In genomic region chr21:44368711-44369446, GRCh38 we compare ENCODE assay signal across 12 cellular contexts. TPM values are rescaled to one million over a fixed set of nuclear protein-coding genes. Genes with fewer than 3 reads are reported as not detected.
DNase-seq lines count a peak whose midpoint lies in the region; ATAC-seq, FAIRE-seq and TF ChIP-seq lines count a peak whose summit lies in the region.
"Had no signal": no experiment of that assay in that cellular context is flagged by ENCODE, and none has a peak within 500 bp of the region (broad histone marks: within the 10 kb centered on the region; RNA-seq: fewer than 3 reads in every experiment).

No MANE protein-coding gene starts in this region.

- no peak for TF ChIP-seq CTCF in pancreas (IDR thresholded peaks at IDR 0.05)

- H3K9me3 ChIP-seq in iPS-15b (ENCODE audit: control insufficient read depth, insufficient read depth, low read length) (no peaks in the 10 kb centered on the region), pancreas (no peaks in the 10 kb centered on the region)

- peak; percentile 19 for DNase-seq in NCI-H2107 treated with DMSO at 0.1 percent for 48 hours (lab: John Stamatoyannopoulos, UW; ENCODE audit: unreplicated experiment)
- no peak for DNase-seq in NCI-H2107 (lab: John Stamatoyannopoulos, UW)
- DNase-seq in NCI-H2171 treated with DMSO at 0.1 percent for 48 hours (lab: John Stamatoyannopoulos, UW): peak; percentile 64
- peak in 2 of 6 donors; percentile 47 to 66 for DNase-seq in pancreas
- no peak for DNase-seq in activated T-helper 1 cell treated with anti-CD3 and anti-CD28 coated beads, Interleukin-12 subunit alpha, Interleukin-12 subunit beta, Interleukin-2, Interleukin-4 antibody, amounts not matched to agents 30 ng/mL and 10 ng/mL and 1 ng/mL, durations not matched to agents 14 hours and 24 hours and 36 hours (ENCODE audit: low spot score)
- DNase-seq in dermis blood vessel endothelial cell: no peak
- DNase-seq: activated CD4-positive, alpha-beta T cell treated with anti-CD3 and anti-CD28 coated beads, Interleukin-2, amount 50 U/mL, for 4 hours; NCI-H774; SW 1271 had no signal

- H3K4me3 Mint-ChIP-seq in activated T-helper 1 cell treated with anti-CD3 and anti-CD28 coated beads, Interleukin-12 subunit alpha, Interleukin-12 subunit beta, Interleukin-2, Interleukin-4 antibody, amounts not matched to agents 30 ng/mL and 10 ng/mL and 1 ng/mL, durations not matched to agents 14 hours and 24 hours and 36 hours: no peak overlapping the region

- H3K27me3 ChIP-seq in iPS-15b (ENCODE audit: control insufficient read depth, insufficient read depth, low read length): peaks cover 11% of the 10 kb centered on the region
- no peaks in the 10 kb centered on the region for H3K27me3 ChIP-seq in pancreas

- peaks cover 10% of the 10 kb centered on the region for H3K4me1 Mint-ChIP-seq in activated T-helper 1 cell treated with anti-CD3 and anti-CD28 coated beads, Interleukin-12 subunit alpha, Interleukin-12 subunit beta, Interleukin-2, Interleukin-4 antibody, amounts not matched to agents 30 ng/mL and 10 ng/mL and 1 ng/mL, durations not matched to agents 14 hours and 24 hours and 36 hours (ENCODE audit: low read depth)

- FAIRE-seq in pancreas (lab: Jason Lieb, UNC): no peak

- no peaks in the 10 kb centered on the region for H3K4me1 ChIP-seq in iPS-15b (ENCODE audit: control insufficient read depth, insufficient read depth, low read length)
- H3K4me1 ChIP-seq in pancreas: peaks cover 0 to 7% (median 0%) of the 10 kb centered on the region in 3 donors

- no peaks in the 10 kb centered on the region for H3K9me3 Mint-ChIP-seq in activated T-helper 1 cell treated with anti-CD3 and anti-CD28 coated beads, Interleukin-12 subunit alpha, Interleukin-12 subunit beta, Interleukin-2, Interleukin-4 antibody, amounts not matched to agents 30 ng/mL and 10 ng/mL and 1 ng/mL, durations not matched to agents 14 hours and 24 hours and 36 hours

- H3K9ac ChIP-seq in iPS-15b (ENCODE audit: low read depth, low read length): no peak overlapping the region

- H3K36me3 ChIP-seq in iPS-15b (ENCODE audit: control insufficient read depth, insufficient read depth, low read length) (no peaks in the 10 kb centered on the region), pancreas (no peaks in the 10 kb centered on the region)

- intact Hi-C loops in pancreas (cut with DNase I): no loop called here
- intact Hi-C loops in activated T-helper 1 cell treated with anti-CD3 and anti-CD28 coated beads, Interleukin-12 subunit alpha, Interleukin-12 subunit beta, Interleukin-2, Interleukin-4 antibody, amounts not matched to agents 30 ng/mL and 10 ng/mL and 1 ng/mL, durations not matched to agents 14 hours and 24 hours and 36 hours (cut with micrococcal nuclease): no loop called here

- 27 to 29% methylated on average over 33 to 35 of the region's 35 CpGs for WGBS in pancreas, 2 donors

- H3K27ac ChIP-seq in pancreas: no peak overlapping the region

- peak in 3 of 4 donors; percentile 43 to 52 (median 48) for ATAC-seq in pancreas
- ATAC-seq in GM21360 (IDR thresholded peaks at IDR 0.05; ENCODE audit: unreplicated experiment): no peak

- H3K4me3 ChIP-seq in iPS-15b (ENCODE audit: low read depth, low read length) (peak overlapping the region; percentile 37), pancreas (no peak overlapping the region)
- H3K4me3 ChIP-seq: lung had no signal

- H3K27ac Mint-ChIP-seq in activated T-helper 1 cell treated with anti-CD3 and anti-CD28 coated beads, Interleukin-12 subunit alpha, Interleukin-12 subunit beta, Interleukin-2, Interleukin-4 antibody, amounts not matched to agents 30 ng/mL and 10 ng/mL and 1 ng/mL, durations not matched to agents 14 hours and 24 hours and 36 hours: no peak overlapping the region

- peaks cover 14% of the 10 kb centered on the region for H3K36me3 Mint-ChIP-seq in activated T-helper 1 cell treated with anti-CD3 and anti-CD28 coated beads, Interleukin-12 subunit alpha, Interleukin-12 subunit beta, Interleukin-2, Interleukin-4 antibody, amounts not matched to agents 30 ng/mL and 10 ng/mL and 1 ng/mL, durations not matched to agents 14 hours and 24 hours and 36 hours (ENCODE audit: low read depth)

- H3K27me3 Mint-ChIP-seq in activated T-helper 1 cell treated with anti-CD3 and anti-CD28 coated beads, Interleukin-12 subunit alpha, Interleukin-12 subunit beta, Interleukin-2, Interleukin-4 antibody, amounts not matched to agents 30 ng/mL and 10 ng/mL and 1 ng/mL, durations not matched to agents 14 hours and 24 hours and 36 hours (ENCODE audit: insufficient read depth): no peaks in the 10 kb centered on the region

RNA-seq across cellular contexts. Expression of gene TRPM2, which starts 15.5 kb away (rescaled TPM):
- total RNA-seq in pancreas: 1 to 10 TPM in 3 of 6 donors, under 1 TPM in 3; 0.46 to 8.7 (median 1.3) TPM
- polyA plus RNA-seq in pancreas: 1 to 10 TPM; 4.0 to 5.0 TPM
- total RNA-seq in activated T-helper 1 cell treated with anti-CD3 and anti-CD28 coated beads, Interleukin-12 subunit alpha, Interleukin-12 subunit beta, Interleukin-2, Interleukin-4 antibody, amounts not matched to agents 30 ng/mL and 10 ng/mL and 1 ng/mL, durations not matched to agents 14 hours and 24 hours and 36 hours: 11.6 and 15.2 TPM in 2 replicates
- 1.8 and 3.2 TPM in 2 replicates for total RNA-seq in dermis blood vessel endothelial cell

RNA-seq across cellular contexts. Expression of gene CFAP410, which starts 29.7 kb away (rescaled TPM):
- total RNA-seq in pancreas: 10 to 100 TPM; 10.3 to 20.1 (median 15.2) TPM
- 100 to 1,000 TPM in 1 of 2 donors, 10 to 100 TPM in 1; 83.9 to 118 TPM for polyA plus RNA-seq in pancreas
- total RNA-seq in activated T-helper 1 cell treated with anti-CD3 and anti-CD28 coated beads, Interleukin-12 subunit alpha, Interleukin-12 subunit beta, Interleukin-2, Interleukin-4 antibody, amounts not matched to agents 30 ng/mL and 10 ng/mL and 1 ng/mL, durations not matched to agents 14 hours and 24 hours and 36 hours: 13.3 and 17.8 TPM in 2 replicates
- total RNA-seq in dermis blood vessel endothelial cell: 4.5 and 6.0 TPM in 2 replicates

Comparison
In these comparisons a context has a peak if more than half of its experiments do, and no peak if none do; other contexts are left out.
1. DNase-seq: peak in NCI-H2107 treated with DMSO at 0.1 percent for 48 hours (single experiment) and NCI-H2171 treated with DMSO at 0.1 percent for 48 hours (single experiment); none in NCI-H2107 (single experiment), activated T-helper 1 cell treated with anti-CD3 and anti-CD28 coated beads, Interleukin-12 subunit alpha, Interleukin-12 subunit beta, Interleukin-2, Interleukin-4 antibody, amounts not matched to agents 30 ng/mL and 10 ng/mL and 1 ng/mL, durations not matched to agents 14 hours and 24 hours and 36 hours (single experiment) and dermis blood vessel endothelial cell (single experiment).